1 cellular context compared by ENCODE assay signal in the genomic region with DNA sequence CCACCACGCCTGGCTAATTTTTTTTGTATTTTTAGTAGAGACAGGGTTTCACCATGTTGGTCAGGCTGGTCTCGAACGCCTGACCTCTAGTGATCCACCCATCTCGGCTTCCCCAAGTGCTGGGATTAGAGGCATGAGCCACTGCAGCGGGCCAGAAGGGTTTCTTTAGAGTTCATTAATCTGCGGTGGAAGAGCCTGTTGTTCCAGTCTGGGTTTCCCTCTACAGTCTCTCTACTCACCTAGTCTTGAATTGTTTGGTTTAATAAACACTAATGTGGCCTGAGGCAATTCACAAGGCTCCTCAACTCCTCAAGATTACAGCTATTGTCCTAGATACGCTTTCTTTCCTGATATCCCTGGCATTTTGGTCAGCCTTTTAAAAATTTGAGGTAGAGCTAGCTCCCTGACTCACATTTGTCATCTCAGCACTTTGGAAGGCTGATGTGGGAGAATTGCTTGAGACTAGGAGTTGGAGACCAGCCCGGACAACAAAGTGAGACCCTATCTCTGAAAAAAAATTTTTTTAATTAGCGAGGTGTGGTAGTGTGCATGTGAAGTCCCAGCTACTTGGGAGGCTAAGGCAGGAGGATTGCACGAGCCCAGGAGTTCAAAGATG.
TF ChIP-seq lines count a peak whose summit lies in the region.

No MANE protein-coding gene starts in this region.

TF ChIP-seq in IMR-90, 13 proteins besides CTCF, POLR2A, EP300 and RAD21:
- no peak for TF ChIP-seq SMC3 (IDR thresholded peaks at IDR 0.05; ENCODE audit: low read depth, low read length)
- peak; percentile 47; the same call in 1 of the 2 replicates for TF ChIP-seq MAFK (IDR thresholded peaks at IDR 0.05; ENCODE audit: low read depth, low read length)
